ENCODE assay signal across 1 cellular context in genomic region chr1:94541175-94542087, GRCh38.
A peak's percentile ranks its signal among the peaks of the same experiment; 100 is the strongest.
TF ChIP-seq lines count a peak whose summit lies in the region.

TSS of gene F3 (minus strand) at chr1:94541759. CDS start at chr1:94541636, 123 bp downstream.

TF ChIP-seq in HEK293, 187 proteins besides CTCF, POLR2A, EP300 and RAD21 (continued from another document and continues in another):
- 0 out of 2 replicates have a peak, but pooled peaks have one; percentile 23 for TF ChIP-seq ZBTB11 (tag by site-specific recombination; conservative IDR thresholded peaks at IDR 0.05; ENCODE audit: low read depth)
- TF ChIP-seq ZNF2 (tag by site-specific recombination; IDR thresholded peaks at IDR 0.05) = no peak
- no peak for TF ChIP-seq ZNF529 (tag by site-specific recombination; IDR thresholded peaks at IDR 0.05; ENCODE audit: insufficient replicate concordance)
- peak; percentile 63 for TF ChIP-seq ZIC2 (tag by site-specific recombination; IDR thresholded peaks at IDR 0.05)
- peak; percentile 82; the same call in 1 of the 2 replicates for TF ChIP-seq ZNF777 (tag by site-specific recombination; IDR thresholded peaks at IDR 0.05; ENCODE audit: borderline replicate concordance)
- TF ChIP-seq ZNF654 (tag by site-specific recombination; IDR thresholded peaks at IDR 0.05; ENCODE audit: low read depth) = no peak
- TF ChIP-seq ZNF610 (tag by site-specific recombination; IDR thresholded peaks at IDR 0.05; ENCODE audit: borderline replicate concordance) = no peak
- TF ChIP-seq EGR2 (tag by site-specific recombination; IDR thresholded peaks at IDR 0.05; ENCODE audit: low read depth) = 0 out of 2 replicates have a peak, but pooled peaks have one; percentile 29
- peak; percentile 10 for TF ChIP-seq ZNF335 (tag by site-specific recombination; conservative IDR thresholded peaks at IDR 0.05)
- no peak for TF ChIP-seq ZNF555 (tag by site-specific recombination; conservative IDR thresholded peaks at IDR 0.05)
- peak; percentile 37; the same call in 1 of the 2 replicates for TF ChIP-seq ZNF501 (tag by site-specific recombination; IDR thresholded peaks at IDR 0.05)
- TF ChIP-seq ZXDB (tag by site-specific recombination; IDR thresholded peaks at IDR 0.05) = peak; percentile 56; the same call in 1 of the 2 replicates
- peak; percentile 95 for TF ChIP-seq ZBTB26 (tag by site-specific recombination; optimal IDR thresholded peaks at IDR 0.05)
- no peak for TF ChIP-seq ZNF704 (tag by site-specific recombination; IDR thresholded peaks at IDR 0.05)
- peak; percentile 55; the same call in 1 of the 2 replicates for TF ChIP-seq ZBTB20 (tag by site-specific recombination; IDR thresholded peaks at IDR 0.05)
- TF ChIP-seq ZNF366 (tag by site-specific recombination; conservative IDR thresholded peaks at IDR 0.05) = no peak
- TF ChIP-seq PRDM10 (tag by site-specific recombination; IDR thresholded peaks at IDR 0.05) = peak; percentile 69; the same call in 1 of the 2 replicates
- TF ChIP-seq ZNF202 (tag by site-specific recombination; IDR thresholded peaks at IDR 0.05; ENCODE audit: borderline replicate concordance) = no peak
- TF ChIP-seq ZNF423 (tag by site-specific recombination; IDR thresholded peaks at IDR 0.05) = peak; percentile 91
- peak; percentile 97 for TF ChIP-seq HIC1 (tag by site-specific recombination; IDR thresholded peaks at IDR 0.05)
- peak; percentile 62 for TF ChIP-seq ZFHX2 (tag by site-specific recombination; conservative IDR thresholded peaks at IDR 0.05)
- TF ChIP-seq GLIS2 (tag by site-specific recombination; IDR thresholded peaks at IDR 0.05) = peak; percentile 71
- TF ChIP-seq GLIS1 (tag by site-specific recombination; IDR thresholded peaks at IDR 0.05) = peak; percentile 80
- TF ChIP-seq PBX3 (CRISPR knock-in tag; IDR thresholded peaks at IDR 0.05) = peak; percentile 30; the same call in 1 of the 2 replicates
- TF ChIP-seq ZNF292 (tag by site-specific recombination; IDR thresholded peaks at IDR 0.05; ENCODE audit: borderline replicate concordance, low read depth) = no peak
- TF ChIP-seq ZNF792 (tag by site-specific recombination; IDR thresholded peaks at IDR 0.05) = 0 out of 2 replicates have a peak, but pooled peaks have one; percentile 31
- 0 out of 2 replicates have a peak, but pooled peaks have one; percentile 27 for TF ChIP-seq PRDM2 (tag by site-specific recombination; IDR thresholded peaks at IDR 0.05; ENCODE audit: borderline replicate concordance)
- TF ChIP-seq ZNF133 (tag by site-specific recombination; IDR thresholded peaks at IDR 0.05) = no peak
- peak; percentile 12 for TF ChIP-seq ZSCAN30 (tag by site-specific recombination; IDR thresholded peaks at IDR 0.05)
- TF ChIP-seq ZNF629 (tag by site-specific recombination; IDR thresholded peaks at IDR 0.05) = peak; percentile 62
- TF ChIP-seq ZNF146 (tag by site-specific recombination; IDR thresholded peaks at IDR 0.05) = no peak
- no peak for TF ChIP-seq ZNF114 (tag by site-specific recombination; IDR thresholded peaks at IDR 0.05)
- TF ChIP-seq HOXC10 (CRISPR knock-in tag; IDR thresholded peaks at IDR 0.05) = no peak
- no peak for TF ChIP-seq ZNF624 (tag by site-specific recombination; IDR thresholded peaks at IDR 0.05)
- peak; percentile 56; the same call in 1 of the 2 replicates for TF ChIP-seq ZNF449 (tag by site-specific recombination; IDR thresholded peaks at IDR 0.05)
- peak; percentile 79; the same call in 1 of the 2 replicates for TF ChIP-seq IKZF3 (tag by site-specific recombination; IDR thresholded peaks at IDR 0.05)
- peak; percentile 92 for TF ChIP-seq ZBTB8A (tag by site-specific recombination; IDR thresholded peaks at IDR 0.05)
- no peak for TF ChIP-seq ZNF571 (tag by site-specific recombination; IDR thresholded peaks at IDR 0.05)
- TF ChIP-seq ZNF561 (tag by site-specific recombination; IDR thresholded peaks at IDR 0.05; ENCODE audit: borderline replicate concordance) = 0 out of 2 replicates have a peak, but pooled peaks have one; percentile 8
- peak; percentile 18; the same call in 1 of the 2 replicates for TF ChIP-seq ZBTB7A (tag by site-specific recombination; IDR thresholded peaks at IDR 0.05; ENCODE audit: low read depth)
